In genomic region chr10:79379512-79380124, GRCh38 we compare ENCODE assay signal across 10 cellular contexts. TPM values are rescaled to one million over a fixed set of nuclear protein-coding genes. Genes with fewer than 3 reads are reported as not detected.
DNase-seq lines count a peak whose midpoint lies in the region; ATAC-seq, FAIRE-seq and TF ChIP-seq lines count a peak whose summit lies in the region.
"Had no signal": no experiment of that assay in that cellular context is flagged by ENCODE, and none has a peak within 500 bp of the region (broad histone marks: within the 10 kb centered on the region; RNA-seq: fewer than 3 reads in every experiment).

No MANE protein-coding gene starts in this region.

- H3K9ac ChIP-seq in colonic mucosa (ENCODE audit: low read depth in 2 of 2, low read length in 2 of 2) (peak overlapping the region in 1 of 2 donors; percentile 40), HepG2 (ENCODE audit: insufficient read depth, low read depth, low read length) (peak overlapping the region; percentile 95), skeletal muscle tissue (ENCODE audit: low read depth in 1 of 3, low read length in 3 of 3) (peak overlapping the region; percentile 20 to 64 (median 52))

- TF ChIP-seq POLR2A in HepG2 (IDR thresholded peaks at IDR 0.05; ENCODE audit: insufficient read depth in 1 of 2, low read depth in 2 of 2, low read length in 2 of 2) = no peak; a peak in 2 of 4 replicates

- H3K4me3 ChIP-seq in colonic mucosa (no peak overlapping the region), HepG2 (replicated peaks in 1 of 3; ENCODE audit: insufficient read depth in 1 of 3, low read depth in 2 of 3, low read length in 3 of 3) (peak overlapping the region; percentile 63 to 90 (median 71)), skeletal muscle tissue (ENCODE audit: low read length in 3 of 3) (peak overlapping the region; percentile 33 to 49 (median 38))

- TF ChIP-seq EP300 in HepG2 (IDR thresholded peaks at IDR 0.05; ENCODE audit: low read depth in 2 of 2, low read length in 2 of 2) (no peak), HepG2 (CRISPR knock-in tag; IDR thresholded peaks at IDR 0.05; ENCODE audit: borderline replicate concordance) (no peak)

- in situ Hi-C loops in HepG2 (cut with HindIII; ENCODE audit: extremely low pct_ligation_motif_present, low pct_unique_long_range_greater_than_20kb) (loop anchor here (5.0 kb wide), 1 partner anchor 108 kb away; no protein-coding TSS in a partner anchor), KBM-7 (cut with MboI; ENCODE audit: low pct_unique_long_range_greater_than_20kb, low sequenced_read_pairs) (loop anchor here (25.0 kb wide), 1 partner anchor 108 kb away; no protein-coding TSS in a partner anchor)

- BruUV-seq in HepG2 (replicated peaks; lab: Mats Ljungman, UMichigan) = TSS peak; percentile 70

- H3K36me3 ChIP-seq in colonic mucosa = no peaks in the 10 kb centered on the region
- no peaks in the 10 kb centered on the region for H3K36me3 ChIP-seq in HepG2 (replicated peaks in 1 of 2; ENCODE audit: control insufficient read depth in 1 of 2, insufficient read depth in 2 of 2, low read length in 2 of 2)
- peaks cover 0 to 5% (median 4%) of the 10 kb centered on the region in 3 donors for H3K36me3 ChIP-seq in skeletal muscle tissue (ENCODE audit: control insufficient read depth in 3 of 3, insufficient read depth in 3 of 3, low read length in 3 of 3)

- H3K27me3 ChIP-seq in colonic mucosa (no peaks in the 10 kb centered on the region), HepG2 (ENCODE audit: control insufficient read depth in 1 of 2, insufficient read depth in 2 of 2, low read length in 2 of 2) (no peaks in the 10 kb centered on the region), skeletal muscle tissue (ENCODE audit: control insufficient read depth in 3 of 3, insufficient read depth in 3 of 3, low read length in 3 of 3) (no peaks in the 10 kb centered on the region)

- DNase-seq in GM20000 (ENCODE audit: low spot score) (peak; percentile 11), colonic mucosa (peak; percentile 24), HepG2 (ENCODE audit: low spot score) (no peak), KBM-7 (no peak), NCI-H510A (lab: John Stamatoyannopoulos, UW) (no peak), SW480 (ENCODE audit: low spot score) (no peak)
- DNase-seq in stimulated activated CD8-positive, alpha-beta memory T cell treated with anti-CD3 and anti-CD28 coated beads, Interleukin-4, amount 100 ng/mL, for 48 hours = no peak
- DNase-seq: activated CD4-positive, alpha-beta T cell treated with anti-CD3 and anti-CD28 coated beads, Interleukin-2, amount 10 ng/mL, durations not matched to agents 7 days and 5 days; stimulated activated naive CD4-positive, alpha-beta T cell treated with Interleukin-2 at 50 U/mL for 16 hours had no signal

- intact Hi-C loops in colonic mucosa (cut with DNase I) (no loop called here), HepG2 (cut with micrococcal nuclease; ENCODE audit: unreplicated experiment) (loop anchor here (1.0 kb wide), 1 partner anchor 45 kb away; no protein-coding TSS in a partner anchor)

- no peaks in the 10 kb centered on the region for H4K20me1 ChIP-seq in HepG2 (ENCODE audit: insufficient read depth, low read length)

- H3K4me2 ChIP-seq in HepG2 (ENCODE audit: low read depth, low read length) = peak overlapping the region; percentile 97

- WGBS in HepG2 (ENCODE audit: low lambda C conversion rate) = no CpG with 5 or more reads among the region's 9 CpGs

- H3K79me2 ChIP-seq in HepG2 (ENCODE audit: insufficient read depth, low read length) = no peaks in the 10 kb centered on the region

- H2AFZ ChIP-seq in HepG2 (ENCODE audit: low read length) = no peak overlapping the region

- FAIRE-seq in HepG2 (lab: Jason Lieb, UNC) = no peak

- TF ChIP-seq CTCF in GM20000 (IDR thresholded peaks at IDR 0.05; ENCODE audit: extremely low read depth, missing control alignments) = no peak
- TF ChIP-seq CTCF in colonic mucosa (IDR thresholded peaks at IDR 0.05) = no peak
- TF ChIP-seq CTCF in HepG2 (CRISPR knock-in tag; IDR thresholded peaks at IDR 0.05) = 0 out of 2 replicates have a peak, but pooled peaks have one; percentile 0

- POLR2A ChIA-PET in HepG2 (lab: Yijun Ruan, JAX) = interaction anchor here (0.6 to 2.2 kb wide), 15 partner anchors 10 to 556 kb away, joined by 3 to 18 read pairs (median 4); partner anchors contain the start of genes PPIF and ZCCHC24

- no peak for TF ChIP-seq RAD21 in HepG2 (CRISPR knock-in tag; IDR thresholded peaks at IDR 0.05)

- CTCF ChIA-PET in HepG2 (lab: Yijun Ruan, JAX; ENCODE audit: low intra/inter-chr PET ratio, low total read pairs) = no interaction called here

- H3K27ac ChIP-seq in colonic mucosa (peak overlapping the region; percentile 42), HepG2 (ENCODE audit: extremely low read length, insufficient read depth, low read length) (peak overlapping the region; percentile 95), skeletal muscle tissue (ENCODE audit: low read depth, low read length) (peak overlapping the region; percentile 64)

- H3K9me3 ChIP-seq in colonic mucosa = no peaks in the 10 kb centered on the region
- no peaks in the 10 kb centered on the region for H3K9me3 ChIP-seq in HepG2 (ENCODE audit: low read length)
- no peaks in the 10 kb centered on the region for H3K9me3 ChIP-seq in skeletal muscle tissue (ENCODE audit: control insufficient read depth in 3 of 3, low read length in 3 of 3)

- ATAC-seq in HepG2 = peak; percentile 62

- H3K4me1 ChIP-seq in colonic mucosa (peaks cover 5% of the 10 kb centered on the region), HepG2 (ENCODE audit: insufficient read depth, low read length) (peaks cover 72% of the 10 kb centered on the region), skeletal muscle tissue (ENCODE audit: control insufficient read depth in 3 of 3, insufficient read depth in 3 of 3, low read length in 3 of 3) (peaks cover 40 to 63% (median 48%) of the 10 kb centered on the region in 3 donors)

TF ChIP-seq in HepG2, 621 proteins besides CTCF, POLR2A, EP300 and RAD21 (continues in another document):
- TF ChIP-seq KDM2A (CRISPR knock-in tag; IDR thresholded peaks at IDR 0.05; ENCODE audit: borderline replicate concordance, low read depth) = peak; percentile 5; the same call in 1 of the 2 replicates
- 0 out of 2 replicates have a peak, but pooled peaks have one; percentile 15 for TF ChIP-seq MED1 (CRISPR knock-in tag; IDR thresholded peaks at IDR 0.05)
- 0 out of 2 replicates have a peak, but pooled peaks have one; percentile 64 for TF ChIP-seq ZNF235 (CRISPR knock-in tag; IDR thresholded peaks at IDR 0.05; ENCODE audit: borderline replicate concordance)
- peak; percentile 14; the same call in 1 of the 2 replicates for TF ChIP-seq ZNF800 (CRISPR knock-in tag; IDR thresholded peaks at IDR 0.05)
- TF ChIP-seq AGO1 (IDR thresholded peaks at IDR 0.05; ENCODE audit: low read depth, low read length, poor library complexity, severe bottlenecking) = peak; percentile 32
- TF ChIP-seq TERF1 (CRISPR knock-in tag; IDR thresholded peaks at IDR 0.05) = no peak
- no peak for TF ChIP-seq ZNF124 (CRISPR knock-in tag; IDR thresholded peaks at IDR 0.05)

RNA-seq across cellular contexts. Expression of gene PPIF, which starts 32.3 kb away (rescaled TPM):
- total RNA-seq in colonic mucosa = 100 to 1,000 TPM in 1 of 2 donors, 10 to 100 TPM in 1; 99.3 to 154 TPM
- total RNA-seq in HepG2 (2016; rRNA removed; fragmentation: Illumina TruSeq; extraction: Trizol) = 157 and 178 TPM in 2 replicates
- 30.6 and 37.3 TPM in 2 replicates for total RNA-seq in HepG2 (2016; cell fraction: cytosol; rRNA removed; fragmentation: Illumina TruSeq; extraction: Trizol; ENCODE audit: low read depth)
- total RNA-seq in HepG2 (2016; cell fraction: insoluble cytoplasmic fraction; rRNA removed; fragmentation: Illumina TruSeq; extraction: Trizol) = 154 and 176 TPM in 2 replicates
- total RNA-seq in HepG2 (2016; cell fraction: membrane; rRNA removed; fragmentation: Illumina TruSeq; extraction: Trizol) = 93.6 and 97.6 TPM in 2 replicates
- 106 and 121 TPM in 2 replicates for total RNA-seq in HepG2 (2016; cell fraction: nucleus; rRNA removed; fragmentation: Illumina TruSeq; extraction: Trizol)
- polyA plus RNA-seq in HepG2 (2011; rRNA removed) = 134 and 147 TPM in 2 replicates
- 144 and 156 TPM in 2 replicates for polyA plus RNA-seq in HepG2 (2011; cell fraction: cytosol; rRNA removed)
- polyA plus RNA-seq in HepG2 (2011; cell fraction: nucleus; rRNA removed) = 229 and 231 TPM in 2 replicates
- 92.0 and 152 TPM in 2 replicates for polyA plus RNA-seq in HepG2 (2012)
- 48.0 and 48.3 TPM in 2 replicates for polyA plus RNA-seq in HepG2 (2016; cell fraction: cytosol; fragmentation: Illumina TruSeq; extraction: Trizol; ENCODE audit: low read depth)
- polyA plus RNA-seq in HepG2 (2016; cell fraction: insoluble cytoplasmic fraction; fragmentation: Illumina TruSeq; extraction: Trizol; ENCODE audit: low read depth) = 270 and 301 TPM in 2 replicates
- 80.3 and 83.8 TPM in 2 replicates for polyA plus RNA-seq in HepG2 (2016; cell fraction: membrane; fragmentation: Illumina TruSeq; extraction: Trizol; ENCODE audit: low read depth)
- polyA plus RNA-seq in HepG2 (2016; cell fraction: nucleus; fragmentation: Illumina TruSeq; extraction: Trizol; ENCODE audit: insufficient read depth, low read depth) = 218 and 229 TPM in 2 replicates
- 220 and 249 TPM in 2 replicates for polyA minus RNA-seq in HepG2 (2011; rRNA and poly(A)+ RNA removed; ENCODE audit: low replicate concordance)
- polyA minus RNA-seq in HepG2 (2011; cell fraction: cytosol; rRNA and poly(A)+ RNA removed) = 69.6 and 71.7 TPM in 2 replicates
- polyA minus RNA-seq in HepG2 (2011; cell fraction: nucleus; rRNA and poly(A)+ RNA removed) = 105 and 112 TPM in 2 replicates
- 9.9 TPM for total RNA-seq in skeletal muscle tissue

Comparison
In these comparisons a context has a peak if more than half of its experiments do, and no peak if none do; other contexts are left out.
1. DNase-seq: peak in GM20000 (single experiment) and colonic mucosa (single experiment); none in HepG2 (single experiment), KBM-7 (single experiment), NCI-H510A (single experiment), SW480 (single experiment) and stimulated activated CD8-positive, alpha-beta memory T cell treated with anti-CD3 and anti-CD28 coated beads, Interleukin-4, amount 100 ng/mL, for 48 hours (single experiment).
2. H3K27ac ChIP-seq: peak in every context shown above with its lines; median percentile 95 in HepG2; 64 in skeletal muscle tissue; 42 in colonic mucosa.